ENCODE assay signal across 23 cellular contexts in the genomic region with DNA sequence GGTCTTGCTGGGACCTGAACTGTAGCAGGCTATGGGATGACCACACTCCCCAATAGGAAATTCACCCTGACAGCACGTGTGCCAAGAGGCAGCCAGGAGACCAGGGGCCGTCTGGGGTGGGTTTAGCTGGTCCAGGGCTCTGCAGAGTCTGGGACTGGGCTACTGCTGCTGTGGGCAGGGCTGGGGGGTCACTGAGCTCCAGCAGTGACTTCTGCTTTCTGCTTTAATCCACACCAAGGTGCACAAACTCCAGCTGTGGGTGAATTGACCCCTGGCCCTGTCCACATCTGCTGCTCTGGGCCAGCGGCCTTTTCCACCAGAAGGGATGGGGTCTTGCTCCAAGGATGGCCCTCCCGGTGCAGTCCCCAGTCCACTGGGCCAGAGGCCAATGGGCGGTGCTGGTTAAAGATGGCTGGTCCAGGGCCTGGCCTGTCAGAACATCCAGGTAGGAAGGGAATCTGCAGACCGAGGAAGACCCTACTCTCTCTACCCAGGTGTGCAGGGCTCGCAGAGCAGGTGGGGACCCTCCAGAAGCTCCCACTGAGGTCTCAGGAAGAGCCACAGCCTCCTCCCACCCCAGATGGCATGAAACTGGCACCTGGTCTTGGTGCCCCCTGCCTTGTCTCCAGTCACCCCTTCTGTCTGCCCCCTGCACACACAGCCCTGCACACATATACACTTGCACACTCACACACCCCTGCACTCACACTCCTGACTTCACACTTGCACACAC. TPM values are rescaled to one million over a fixed set of nuclear protein-coding genes. Genes with fewer than 3 reads are reported as not detected.
"Had no signal": no experiment of that assay in that cellular context is flagged by ENCODE, and none has a peak within 500 bp of the region (broad histone marks: within the 10 kb centered on the region; RNA-seq: fewer than 3 reads in every experiment).

No MANE protein-coding gene starts in this region.

- H3K27ac Mint-ChIP-seq: neural progenitor cell had no signal

- H3K27me3 ChIP-seq: neural progenitor cell had no signal

- H3K4me1 ChIP-seq: esophagus squamous epithelium, gastroesophageal sphincter, neural progenitor cell, stomach had no signal

- H2AFZ ChIP-seq: neural progenitor cell had no signal

- H3K36me3 ChIP-seq: esophagus squamous epithelium, gastroesophageal sphincter, neural progenitor cell, stomach had no signal

- H3K27ac ChIP-seq: dorsolateral prefrontal cortex, epithelial cell of prostate, esophagus squamous epithelium, gastroesophageal sphincter, neural progenitor cell, stomach had no signal

- H3K9me3 ChIP-seq: esophagus squamous epithelium, gastroesophageal sphincter, stomach had no signal

- H3K4me3 Mint-ChIP-seq: central memory CD8-positive, alpha-beta T cell; naive thymus-derived CD8-positive, alpha-beta T cell; neural progenitor cell had no signal

- H3K9me3 Mint-ChIP-seq: central memory CD8-positive, alpha-beta T cell; neural progenitor cell had no signal

- H3K36me3 Mint-ChIP-seq: naive thymus-derived CD8-positive, alpha-beta T cell; neural progenitor cell had no signal

- ATAC-seq: gastroesophageal sphincter; naive thymus-derived CD8-positive, alpha-beta T cell had no signal

- H3K4me1 Mint-ChIP-seq: central memory CD8-positive, alpha-beta T cell; neural progenitor cell had no signal

- H3K4me2 ChIP-seq: neural progenitor cell had no signal

- H3K4me3 ChIP-seq: dorsolateral prefrontal cortex, esophagus squamous epithelium, gastroesophageal sphincter, neural progenitor cell, stomach had no signal

- DNase-seq: cortex of kidney; dorsolateral prefrontal cortex; effector memory CD4-positive, alpha-beta T cell; esophagus squamous epithelium; foreskin fibroblast; kidney glomerular epithelial cell; mammary epithelial cell; occipital lobe; small intestine; stimulated activated CD4-positive, alpha-beta T cell treated with anti-CD3 and anti-CD28 coated beads, Interleukin-12 subunit alpha, Interleukin-12 subunit beta, amount 100 ng/mL, for 4 hours; stimulated activated naive CD4-positive, alpha-beta T cell; stomach; substantia nigra; trophoblast cell had no signal

RNA-seq across cellular contexts. Expression of gene GLT6D1, which starts 28.0 kb away (rescaled TPM):
- total RNA-seq: dorsolateral prefrontal cortex; esophagus squamous epithelium; gastroesophageal sphincter; liver; mammary epithelial cell; mesenteric fat pad; mononuclear cell; naive thymus-derived CD8-positive, alpha-beta T cell; occipital lobe; pulmonary artery endothelial cell; stomach had no signal

RNA-seq across cellular contexts. Expression of gene PAEP, which starts 49.8 kb away (rescaled TPM):
- total RNA-seq: dorsolateral prefrontal cortex; esophagus squamous epithelium; gastroesophageal sphincter; liver; mammary epithelial cell; mesenteric fat pad; mononuclear cell; naive thymus-derived CD8-positive, alpha-beta T cell; occipital lobe; pulmonary artery endothelial cell; stomach had no signal

RNA-seq across cellular contexts. Expression of gene LCN9, which starts 51.8 kb away (rescaled TPM):
- total RNA-seq: esophagus squamous epithelium; gastroesophageal sphincter; liver; mammary epithelial cell; mesenteric fat pad; mononuclear cell; naive thymus-derived CD8-positive, alpha-beta T cell; occipital lobe; pulmonary artery endothelial cell; stomach had no signal
